Comparison of ENCODE assay signal across 9 cellular contexts in genomic region chr10:26269754-26270153, GRCh38. TPM values are rescaled to one million over a fixed set of nuclear protein-coding genes. Genes with fewer than 3 reads are reported as not detected.
A peak's percentile ranks its signal among the peaks of the same experiment; 100 is the strongest.
DNase-seq lines count a peak whose midpoint lies in the region; ATAC-seq and TF ChIP-seq lines count a peak whose summit lies in the region.
"Had no signal": no experiment of that assay in that cellular context is flagged by ENCODE, and none has a peak within 500 bp of the region (broad histone marks: within the 10 kb centered on the region; RNA-seq: fewer than 3 reads in every experiment).

No MANE protein-coding gene starts in this region.

- H3K27me3 ChIP-seq in neural cell (ENCODE audit: insufficient read depth, low read depth, low read length), result no peaks in the 10 kb centered on the region
- H3K27me3 ChIP-seq in effector memory CD4-positive, alpha-beta T cell (replicated peaks; ENCODE audit: control insufficient read depth, insufficient read depth, low read length, poor library complexity, severe bottlenecking), result no peaks in the 10 kb centered on the region
- no peaks in the 10 kb centered on the region for H3K27me3 ChIP-seq in esophagus squamous epithelium

- H3K9me2 ChIP-seq in neural cell (ENCODE audit: insufficient read depth, low read length), result no peaks in the 10 kb centered on the region

- no peak overlapping the region for H3K27ac ChIP-seq in VCaP
- H3K27ac ChIP-seq in neural cell (ENCODE audit: low read length), result no peak overlapping the region
- no peak overlapping the region for H3K27ac ChIP-seq in effector memory CD4-positive, alpha-beta T cell (ENCODE audit: insufficient read depth, low read length, poor library complexity, severe bottlenecking)
- no peak overlapping the region for H3K27ac ChIP-seq in esophagus squamous epithelium

- H3K4me2 ChIP-seq in neural cell (ENCODE audit: low read length), result no peak overlapping the region

- TF ChIP-seq POLR2A in esophagus squamous epithelium (IDR thresholded peaks at IDR 0.05), result no peak

- H3K9me3 ChIP-seq in neural cell (ENCODE audit: low read length) (no peaks in the 10 kb centered on the region), esophagus squamous epithelium (no peaks in the 10 kb centered on the region)
- H3K9me3 ChIP-seq in effector memory CD4-positive, alpha-beta T cell (ENCODE audit: control insufficient read depth, low read length), result no peaks in the 10 kb centered on the region

- intact Hi-C loops in esophagus squamous epithelium (cut with DNase I), result no loop called here

- H3K36me3 ChIP-seq in neural cell (ENCODE audit: insufficient read depth, low read length) (peaks cover 33% of the 10 kb centered on the region), esophagus squamous epithelium (no peaks in the 10 kb centered on the region)
- no peaks in the 10 kb centered on the region for H3K36me3 ChIP-seq in effector memory CD4-positive, alpha-beta T cell (ENCODE audit: control insufficient read depth, insufficient read depth, low read length)

- TF ChIP-seq CTCF in GM12864 (IDR thresholded peaks at IDR 0.05; ENCODE audit: low read depth, low read length, missing control alignments), result peak; percentile 18
- peak; percentile 60 for TF ChIP-seq CTCF in VCaP (conservative IDR thresholded peaks at IDR 0.05)
- TF ChIP-seq CTCF in neural cell (IDR thresholded peaks at IDR 0.05; ENCODE audit: poor library complexity, severe bottlenecking), result peak; percentile 86
- TF ChIP-seq CTCF in esophagus squamous epithelium (IDR thresholded peaks at IDR 0.05), result peak in 1 of 6 experiments; percentile 19

- no peaks in the 10 kb centered on the region for H3K79me2 ChIP-seq in neural cell (replicated peaks; ENCODE audit: insufficient read depth, low read length)

- WGBS in esophagus squamous epithelium, 2 donors, result 29 to 38% methylated on average over 8 of the region's 8 CpGs

- no peak overlapping the region for H3K9ac ChIP-seq in neural cell (ENCODE audit: low read length)

- no peak overlapping the region for H2AFZ ChIP-seq in neural cell (ENCODE audit: low read depth, low read length)

- no peaks in the 10 kb centered on the region for H3F3A ChIP-seq in neural cell (ENCODE audit: insufficient read depth, low read length, poor library complexity, severe bottlenecking)

- DNase-seq in GM12864 (ENCODE audit: low read depth), result no peak
- peak; percentile 67 for DNase-seq in NAMALWA (ENCODE audit: low spot score)
- DNase-seq in effector memory CD4-positive, alpha-beta T cell, result no peak
- no peak for DNase-seq in esophagus squamous epithelium (lab: John Stamatoyannopoulos, UW)
- DNase-seq: NCI-H510A had no signal

- ATAC-seq in GM18873 (IDR thresholded peaks at IDR 0.05; ENCODE audit: low FRiP score, unreplicated experiment) (no peak), HG03095 (IDR thresholded peaks at IDR 0.05; ENCODE audit: unreplicated experiment) (no peak)

- no peaks in the 10 kb centered on the region for H3K4me1 ChIP-seq in effector memory CD4-positive, alpha-beta T cell (ENCODE audit: control insufficient read depth, insufficient read depth, low read length, poor library complexity, severe bottlenecking)
- no peaks in the 10 kb centered on the region for H3K4me1 ChIP-seq in esophagus squamous epithelium

- H4K20me1 ChIP-seq in neural cell (ENCODE audit: insufficient read depth), result no peaks in the 10 kb centered on the region

- no peak overlapping the region for H3K4me3 ChIP-seq in GM12864 (ENCODE audit: low read depth, low read length)
- H3K4me3 ChIP-seq in neural cell (ENCODE audit: low read length), result no peak overlapping the region
- H3K4me3 ChIP-seq in effector memory CD4-positive, alpha-beta T cell (ENCODE audit: insufficient read depth, low read depth, low read length, poor library complexity, severe bottlenecking), result no peak overlapping the region
- no peak overlapping the region for H3K4me3 ChIP-seq in esophagus squamous epithelium

- TF ChIP-seq RAD21 in neural cell (conservative IDR thresholded peaks at IDR 0.05), result peak; percentile 89

- TF ChIP-seq EP300 in neural cell (conservative IDR thresholded peaks at IDR 0.05; ENCODE audit: poor library complexity, severe bottlenecking), result no peak

TF ChIP-seq in neural cell, 6 proteins besides CTCF, POLR2A, EP300 and RAD21:
- TF ChIP-seq TAF1 (IDR thresholded peaks at IDR 0.05; ENCODE audit: low read depth) (no peak), MXI1 (conservative IDR thresholded peaks at IDR 0.05; ENCODE audit: poor library complexity, severe bottlenecking) (no peak), POLR2AphosphoS5 (IDR thresholded peaks at IDR 0.05) (no peak), SMC3 (conservative IDR thresholded peaks at IDR 0.05; ENCODE audit: poor library complexity) (peak; percentile 87), REST (IDR thresholded peaks at IDR 0.05; ENCODE audit: borderline replicate concordance) (no peak), EZH2 (IDR thresholded peaks at IDR 0.05; ENCODE audit: borderline replicate concordance, insufficient read depth, low read length, poor library complexity, severe bottlenecking) (no peak)
TF ChIP-seq in neural cell: peak in this region for 1.

RNA-seq across cellular contexts. Expression of gene GAD2, which starts 53.2 kb away (rescaled TPM):
- polyA plus RNA-seq in neural cell, result 192 and 200 TPM in 2 replicates
- 97.1 and 126 TPM in 2 replicates for polyA minus RNA-seq in neural cell
- total RNA-seq in esophagus squamous epithelium, result not detected
